Comparison of ENCODE assay signal across 6 cellular contexts in the genomic region with DNA sequence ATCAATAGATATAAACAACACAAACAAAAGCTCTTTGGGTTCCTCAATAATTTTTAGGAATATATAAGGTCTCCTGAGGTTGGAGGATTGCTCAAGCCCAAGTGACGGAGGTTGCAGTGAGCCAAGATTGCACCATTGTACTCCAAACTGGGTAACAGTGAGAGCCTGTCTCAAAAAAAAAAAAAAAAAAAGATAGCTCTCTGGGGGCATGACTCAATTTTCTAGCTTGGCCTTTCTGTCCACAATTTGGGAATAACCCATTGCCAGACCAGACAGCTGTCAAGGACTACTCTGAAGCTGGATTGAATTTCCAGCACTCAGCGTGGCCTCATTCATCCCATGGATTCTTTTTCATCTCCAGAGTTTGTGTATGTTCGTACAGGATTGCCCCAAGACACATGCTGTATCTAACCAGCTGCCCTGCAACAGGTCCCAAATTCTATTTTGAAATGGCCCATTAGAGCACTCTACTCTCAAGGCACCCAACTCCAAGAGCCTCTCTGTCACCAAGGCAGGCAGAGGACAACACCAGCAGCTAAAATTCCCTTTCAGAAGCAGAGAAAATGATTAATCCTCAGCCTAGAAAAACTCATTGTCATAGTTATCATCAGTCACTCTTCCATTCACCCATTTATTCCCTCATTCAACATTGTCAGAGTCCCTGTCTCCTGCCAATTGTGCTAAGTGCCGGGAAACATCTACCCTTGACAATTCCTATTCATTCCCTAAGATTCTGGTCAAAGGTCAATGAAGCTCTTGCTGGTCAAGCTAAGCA. TPM values are rescaled to one million over a fixed set of nuclear protein-coding genes. Genes with fewer than 3 reads are reported as not detected.
DNase-seq lines count a peak whose midpoint lies in the region; ATAC-seq and TF ChIP-seq lines count a peak whose summit lies in the region.

No MANE protein-coding gene starts in this region.

- H3K4me1 Mint-ChIP-seq in stimulated activated memory B cell treated with anti-CD40 and anti-IgM and Interleukin-4, amounts not matched to agents 10 μg/mL and 1 μg/mL and 100 μg/mL, for 72 hours = peaks cover 34% of the 10 kb centered on the region

- no peak overlapping the region for H3K4me3 Mint-ChIP-seq in stimulated activated memory B cell treated with anti-CD40 and anti-IgM and Interleukin-4, amounts not matched to agents 10 μg/mL and 1 μg/mL and 100 μg/mL, for 72 hours

- intact Hi-C loops in esophagus muscularis mucosa (cut with DNase I) = no loop called here
- intact Hi-C loops in stomach (cut with DNase I; ENCODE audit: low total_unique reads) = no loop called here

- TF ChIP-seq EP300 in esophagus muscularis mucosa (IDR thresholded peaks at IDR 0.05) (no peak), stomach (IDR thresholded peaks at IDR 0.05) (no peak)

- H3K36me3 ChIP-seq in esophagus muscularis mucosa (peaks cover 0 to 2% (median 0%) of the 10 kb centered on the region in 4 donors), stomach (peaks cover 0 to 12% (median 5%) of the 10 kb centered on the region in 4 donors)

- H3K27me3 Mint-ChIP-seq in stimulated activated memory B cell treated with anti-CD40 and anti-IgM and Interleukin-4, amounts not matched to agents 10 μg/mL and 1 μg/mL and 100 μg/mL, for 72 hours = no peaks in the 10 kb centered on the region

- no peaks in the 10 kb centered on the region for H3K9me3 Mint-ChIP-seq in stimulated activated memory B cell treated with anti-CD40 and anti-IgM and Interleukin-4, amounts not matched to agents 10 μg/mL and 1 μg/mL and 100 μg/mL, for 72 hours

- TF ChIP-seq CTCF in esophagus muscularis mucosa (IDR thresholded peaks at IDR 0.05) (no peak), stomach (IDR thresholded peaks at IDR 0.05) (no peak)

- no peak for TF ChIP-seq POLR2A in esophagus muscularis mucosa (IDR thresholded peaks at IDR 0.05; ENCODE audit: low read depth)
- TF ChIP-seq POLR2A in stomach (IDR thresholded peaks at IDR 0.05) = no peak

- WGBS in esophagus muscularis mucosa = 48% methylated on average over 4 of the region's 4 CpGs
- 63 to 80% (median 79%) methylated on average over 4 of the region's 4 CpGs for WGBS in stomach, 5 donors

- H3K27ac Mint-ChIP-seq in stimulated activated memory B cell treated with anti-CD40 and anti-IgM and Interleukin-4, amounts not matched to agents 10 μg/mL and 1 μg/mL and 100 μg/mL, for 72 hours = no peak overlapping the region

- peaks cover 8% of the 10 kb centered on the region for H3K36me3 Mint-ChIP-seq in stimulated activated memory B cell treated with anti-CD40 and anti-IgM and Interleukin-4, amounts not matched to agents 10 μg/mL and 1 μg/mL and 100 μg/mL, for 72 hours

- H3K4me1 ChIP-seq in esophagus muscularis mucosa (peaks cover 56 to 83% (median 75%) of the 10 kb centered on the region in 4 donors), stomach (peaks cover 12 to 79% (median 48%) of the 10 kb centered on the region in 4 donors)

- H3K4me3 ChIP-seq in esophagus muscularis mucosa (no peak overlapping the region), stomach (no peak overlapping the region)

- DNase-seq in NCI-H69 (lab: John Stamatoyannopoulos, UW) (peak; percentile 61), esophagus muscularis mucosa (ENCODE audit: extremely low spot score) (peak; percentile 93), stomach (peak; percentile 51), NCI-H128 (lab: John Stamatoyannopoulos, UW; ENCODE audit: unreplicated experiment) (no peak), DMS79 (lab: John Stamatoyannopoulos, UW) (no peak)

- H3K9me3 ChIP-seq in esophagus muscularis mucosa (no peaks in the 10 kb centered on the region), stomach (no peaks in the 10 kb centered on the region)

- H3K27me3 ChIP-seq in esophagus muscularis mucosa = no peaks in the 10 kb centered on the region
- no peaks in the 10 kb centered on the region for H3K27me3 ChIP-seq in stomach

- no peak for ATAC-seq in stimulated activated memory B cell treated with anti-CD40 and anti-IgM and Interleukin-4, amounts not matched to agents 10 μg/mL and 1 μg/mL and 100 μg/mL, for 72 hours

- H3K27ac ChIP-seq in esophagus muscularis mucosa (replicated peaks in 1 of 4) (peak overlapping the region; percentile 79 to 90 (median 86)), stomach (peak overlapping the region; percentile 66 to 86 (median 81))

RNA-seq across cellular contexts. Expression of gene FAM193B, which starts 8.7 kb away (rescaled TPM):
- total RNA-seq in esophagus muscularis mucosa (10 to 100 TPM; 24.4 to 65.6 (median 50.7) TPM), stomach (100 to 1,000 TPM in 3 of 5 donors, 10 to 100 TPM in 2; 40.4 to 316 (median 143) TPM)
- polyA plus RNA-seq in stomach = 100 to 1,000 TPM; 106 to 140 (median 136) TPM

RNA-seq across cellular contexts. Expression of gene DDX41, which starts 28.9 kb away (rescaled TPM):
- 10 to 100 TPM; 58.1 to 92.1 (median 66.0) TPM for total RNA-seq in esophagus muscularis mucosa
- total RNA-seq in stomach = 100 to 1,000 TPM in 3 of 5 donors, 10 to 100 TPM in 2; 54.9 to 263 (median 128) TPM
- polyA plus RNA-seq in stomach = 10 to 100 TPM; 65.3 to 72.9 (median 71.0) TPM

RNA-seq across cellular contexts. Expression of gene DOK3, which starts 36.0 kb away (rescaled TPM):
- 10 to 100 TPM in 1 of 4 donors, 1 to 10 TPM in 3; 6.7 to 15.2 (median 7.5) TPM for total RNA-seq in esophagus muscularis mucosa
- total RNA-seq in stomach = 10 to 100 TPM in 1 of 5 donors, 1 to 10 TPM in 2, under 1 TPM in 1, not detected in 1; 0.43 to 31.2 (median 3.9) TPM
- polyA plus RNA-seq in stomach = 1 to 10 TPM; 2.4 to 6.0 (median 4.9) TPM

RNA-seq across cellular contexts. Expression of gene TMED9, which starts 46.3 kb away (rescaled TPM):
- total RNA-seq in esophagus muscularis mucosa (10 to 100 TPM; 47.3 to 75.7 (median 62.3) TPM), stomach (100 to 1,000 TPM in 1 of 5 donors, 10 to 100 TPM in 3, 1 to 10 TPM in 1; 9.3 to 107 (median 85.3) TPM)
- polyA plus RNA-seq in stomach = 100 to 1,000 TPM in 1 of 3 donors, 10 to 100 TPM in 2; 39.9 to 115 (median 99.8) TPM

RNA-seq across cellular contexts. Expression of gene PDLIM7, which starts 48.3 kb away (rescaled TPM):
- total RNA-seq in esophagus muscularis mucosa (1,000 to 10,000 TPM in 1 of 4 donors, 100 to 1,000 TPM in 3; 316 to 1,085 (median 575) TPM), stomach (100 to 1,000 TPM in 2 of 5 donors, 10 to 100 TPM in 3; 14.6 to 126 (median 97.0) TPM)
- 100 to 1,000 TPM in 1 of 3 donors, 10 to 100 TPM in 2; 43.5 to 142 (median 76.6) TPM for polyA plus RNA-seq in stomach

Comparison
In these comparisons a context has a peak if more than half of its experiments do, and no peak if none do; other contexts are left out.
1. DNase-seq: peak in NCI-H69 (single experiment), esophagus muscularis mucosa (single experiment) and stomach (single experiment); none in NCI-H128 (single experiment) and DMS79 (single experiment).